In the genomic region with DNA sequence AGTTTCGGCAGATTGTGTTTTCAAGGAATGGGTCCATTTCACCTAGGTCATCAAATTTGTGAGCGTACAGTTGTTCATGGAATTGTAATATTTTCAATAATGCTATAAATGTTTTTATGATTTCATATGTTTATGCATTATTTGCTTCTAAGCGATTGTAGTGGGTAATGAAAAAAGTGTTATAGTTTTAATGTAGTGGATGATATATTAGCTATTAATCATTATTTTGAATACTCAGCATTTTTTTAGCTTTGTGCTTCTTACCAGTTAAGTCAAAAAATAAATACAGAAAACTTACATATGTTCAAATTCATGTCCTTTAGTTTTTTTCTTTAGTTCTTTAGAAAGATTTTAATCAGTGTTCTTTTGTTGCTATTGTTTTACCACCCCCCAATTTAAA, we compare ENCODE assay signal across 9 cellular contexts.
"Had no signal": no experiment of that assay in that cellular context is flagged by ENCODE, and none has a peak within 500 bp of the region (broad histone marks: within the 10 kb centered on the region; RNA-seq: fewer than 3 reads in every experiment).

No MANE protein-coding gene starts in this region.

- H2AFZ ChIP-seq: GM23248 had no signal

- H3K27me3 Mint-ChIP-seq: IgD-negative memory B cell had no signal

- H3K4me1 Mint-ChIP-seq: H9, IgD-negative memory B cell had no signal

- DNase-seq: GM23248, GOT3, H9, HCEC 1CT, HFFc6, KG1 had no signal

- H3K27ac Mint-ChIP-seq: H9, HFFc6, IgD-negative memory B cell had no signal

- H3K9me3 Mint-ChIP-seq: H9, IgD-negative memory B cell had no signal

- H3K27ac ChIP-seq: GM23248, HL-60 had no signal

- H3K4me3 ChIP-seq: GM23248 had no signal

- H3K4me3 Mint-ChIP-seq: H9, HFFc6, IgD-negative memory B cell had no signal

- H3K36me3 Mint-ChIP-seq: IgD-negative memory B cell had no signal

- H3K9ac ChIP-seq: GM23248 had no signal

- FAIRE-seq: H54 had no signal
